8 cellular contexts compared by ENCODE assay signal in genomic region chr2:20666364-20667150, GRCh38. TPM values are rescaled to one million over a fixed set of nuclear protein-coding genes. Genes with fewer than 3 reads are reported as not detected.
DNase-seq lines count a peak whose midpoint lies in the region; ATAC-seq and TF ChIP-seq lines count a peak whose summit lies in the region.

GDF7 (plus strand) TSS chr2:20667144; CDS start chr2:20667240, 96 bp downstream.

- peak within 1 kb of the TSS; percentile 13 for H3K27ac Mint-ChIP-seq in chondrocyte (ENCODE audit: unreplicated experiment)

- TF ChIP-seq EP300 in transverse colon (IDR thresholded peaks at IDR 0.05; ENCODE audit: low read depth) = no peak

- in situ Hi-C loops in KBM-7 (cut with MboI; ENCODE audit: low pct_unique_long_range_greater_than_20kb, low sequenced_read_pairs) (loop anchor here (10.0 kb wide), 1 partner anchor 298 kb away; no protein-coding TSS in a partner anchor), transverse colon (cut with MboI; ENCODE audit: low pct_ligation_motif_present in 1 of 4, low pct_unique_long_range_greater_than_20kb in 1 of 4, low sequenced_read_pairs in 3 of 4) (loop anchor here (10.0 to 25.0 kb wide), 2 partner anchors 298 to 446 kb away; partner anchors contain the start of gene TDRD15 (in 3 of the 4))

- peak; percentile 18 to 33 for ATAC-seq in lower lobe of right lung
- ATAC-seq in HG03135 (IDR thresholded peaks at IDR 0.05; ENCODE audit: unreplicated experiment) = no peak

- no peak for TF ChIP-seq POLR2A in transverse colon (IDR thresholded peaks at IDR 0.05)

- H3K4me1 ChIP-seq in lower lobe of right lung = peaks cover 25% of the 10 kb centered on the region
- H3K4me1 ChIP-seq in transverse colon = peaks cover 16 to 38% (median 24%) of the 10 kb centered on the region in 4 donors

- peak within 1 kb of the TSS; percentile 79 for H3K4me3 Mint-ChIP-seq in chondrocyte (ENCODE audit: unreplicated experiment)

- H3K36me3 ChIP-seq in lower lobe of right lung (no peaks in the 10 kb centered on the region), transverse colon (no peaks in the 10 kb centered on the region)

- TF ChIP-seq CTCF in chondrocyte (IDR thresholded peaks at IDR 0.05) = peak; percentile 78
- TF ChIP-seq CTCF in lower lobe of right lung (IDR thresholded peaks at IDR 0.05) = no peak
- peak in 1 of 5 experiments; percentile 9 for TF ChIP-seq CTCF in transverse colon (IDR thresholded peaks at IDR 0.05)

- H3K27me3 Mint-ChIP-seq in chondrocyte (ENCODE audit: low read depth) = peaks cover 30% of the 10 kb centered on the region

- intact Hi-C loops in lower lobe of right lung (cut with DNase I) (no loop called here), transverse colon (cut with DNase I; ENCODE audit: low total_unique reads) (loop anchor here (2.0 kb wide), 1 partner anchor 300 kb away; no protein-coding TSS in a partner anchor)

- H3K27me3 ChIP-seq in lower lobe of right lung (ENCODE audit: low read depth) (peaks cover 97% of the 10 kb centered on the region), transverse colon (peaks cover 98% of the 10 kb centered on the region)

- no peaks in the 10 kb centered on the region for H3K9me3 Mint-ChIP-seq in chondrocyte (ENCODE audit: low read depth)

- WGBS in transverse colon (ENCODE audit: low coverage in 1 of 2), 2 donors = 1% methylated on average over 55 of the region's 80 CpGs; no CpG with 5 or more reads in 1 of the 2 donors

- H3K36me3 Mint-ChIP-seq in chondrocyte (ENCODE audit: low read depth) = peaks cover 6% of the 10 kb centered on the region

- peaks cover 41% of the 10 kb centered on the region for H3K4me1 Mint-ChIP-seq in chondrocyte (ENCODE audit: low read depth)

- DNase-seq in NCI-H345 (lab: John Stamatoyannopoulos, UW) = peak; percentile 40
- no peak for DNase-seq in NCI-H345 treated with DMSO at 0.1 percent for 48 hours (lab: John Stamatoyannopoulos, UW; ENCODE audit: unreplicated experiment)
- DNase-seq in KBM-7 = peak; percentile 74
- no peak for DNase-seq in chondrocyte (ENCODE audit: low spot score)
- no peak for DNase-seq in lower lobe of right lung
- peak; percentile 60 for DNase-seq in transverse colon
- no peak for DNase-seq in AG08395 (ENCODE audit: low spot score)

- H3K4me3 ChIP-seq in lower lobe of right lung (peak within 1 kb of the TSS; percentile 49), transverse colon (peak within 1 kb of the TSS; percentile 19 to 55 (median 34))

- H3K9me3 ChIP-seq in lower lobe of right lung (no peaks in the 10 kb centered on the region), transverse colon (no peaks in the 10 kb centered on the region)

- H3K27ac ChIP-seq in lower lobe of right lung = no peak within 1 kb of the TSS
- peak within 1 kb of the TSS in 1 of 4 donors; percentile 43 for H3K27ac ChIP-seq in transverse colon

RNA-seq across cellular contexts. Expression of gene GDF7, which starts in this region (rescaled TPM):
- 10.9 to 12.8 TPM (median 12.6 TPM) in 3 replicates for total RNA-seq in chondrocyte
- total RNA-seq in lower lobe of right lung = 0.62 TPM
- total RNA-seq in transverse colon = 1 to 10 TPM in 1 of 4 donors, under 1 TPM in 3; 0.20 to 1.1 (median 0.58) TPM

Comparison
In these comparisons a context has a peak if more than half of its experiments do, and no peak if none do; other contexts are left out.
1. DNase-seq: peak in NCI-H345 (single experiment), KBM-7 (single experiment) and transverse colon (single experiment); none in NCI-H345 treated with DMSO at 0.1 percent for 48 hours (single experiment), chondrocyte (single experiment), lower lobe of right lung (single experiment) and AG08395 (single experiment).
2. Peak in ATAC-seq and H3K4me3 ChIP-seq in lower lobe of right lung; RNA of the gene not detected or under 1 TPM.